ENCODE assay signal across 9 cellular contexts in genomic region chr3:34235096-34235495, GRCh38.
"Had no signal": no experiment of that assay in that cellular context is flagged by ENCODE, and none has a peak within 500 bp of the region (broad histone marks: within the 10 kb centered on the region; RNA-seq: fewer than 3 reads in every experiment).

No MANE protein-coding gene starts in this region.

- ATAC-seq: GM23338, HCT116 had no signal

- H3K4me3 Mint-ChIP-seq: GM23338, H9, HFFc6 had no signal

- H3K36me3 ChIP-seq: HAP-1 had no signal

- H3K9me3 ChIP-seq: HAP-1 had no signal

- H3K9me3 Mint-ChIP-seq: GM23338, H9 had no signal

- H2AFZ ChIP-seq: GM23248, GM23338 had no signal

- H3K27ac ChIP-seq: GM23248 had no signal

- H3K4me2 ChIP-seq: GM23338 had no signal

- DNase-seq: GM23248, GOT3, H7, H9, HCEC 1CT, HFFc6 had no signal

- H3K9ac ChIP-seq: GM23248 had no signal

- H3K4me3 ChIP-seq: GM23248, GM23338, HAP-1 had no signal

- H3K27ac Mint-ChIP-seq: GM23338, H9, HFFc6 had no signal

- H3K4me1 Mint-ChIP-seq: GM23338, H9 had no signal
